24 cellular contexts compared by ENCODE assay signal in genomic region chr10:27899058-27899457, GRCh38.
DNase-seq lines count a peak whose midpoint lies in the region; ATAC-seq, FAIRE-seq and TF ChIP-seq lines count a peak whose summit lies in the region.
"Had no signal": no experiment of that assay in that cellular context is flagged by ENCODE, and none has a peak within 500 bp of the region (broad histone marks: within the 10 kb centered on the region; RNA-seq: fewer than 3 reads in every experiment).

No MANE protein-coding gene starts in this region.

- H3K36me3 Mint-ChIP-seq in Calu3 (ENCODE audit: insufficient read depth, unreplicated experiment) (no peaks in the 10 kb centered on the region), T-helper 17 cell (ENCODE audit: low read depth) (no peaks in the 10 kb centered on the region)
- H3K36me3 Mint-ChIP-seq: IgD-negative memory B cell had no signal

- no TSS peak for BruUV-seq in Calu3 (replicated peaks; lab: Mats Ljungman, UMichigan)
- no TSS peak for BruUV-seq in HCT116 (replicated peaks; lab: Mats Ljungman, UMichigan)
- BruUV-seq in PC-3 (replicated peaks; lab: Mats Ljungman, UMichigan): no TSS peak
- no TSS peak for BruUV-seq in HepG2 (replicated peaks; lab: Mats Ljungman, UMichigan)

- H3K27ac Mint-ChIP-seq in Calu3 (ENCODE audit: unreplicated experiment): no peak overlapping the region
- no peak overlapping the region for H3K27ac Mint-ChIP-seq in T-helper 17 cell
- H3K27ac Mint-ChIP-seq: B cell, HFFc6, IgD-negative memory B cell had no signal

- no peak for ATAC-seq in HCT116
- no peak for ATAC-seq in PC-3
- peak; percentile 64 for ATAC-seq in HepG2
- ATAC-seq in T-helper 17 cell: no peak
- ATAC-seq in GM19463 (IDR thresholded peaks at IDR 0.05; ENCODE audit: unreplicated experiment): no peak
- ATAC-seq: CD8-positive, alpha-beta T cell; GM12878 had no signal

- H3K27ac ChIP-seq in HCT116 (ENCODE audit: low read depth, low read length) (no peak overlapping the region), PC-3 (ENCODE audit: low read length) (no peak overlapping the region), HepG2 (ENCODE audit: extremely low read length, insufficient read depth, low read length) (no peak overlapping the region), small intestine (ENCODE audit: low read depth in 1 of 2, low read length in 1 of 2) (no peak overlapping the region)
- H3K27ac ChIP-seq: C4-2B, Peyer's patch had no signal

- H4K20me1 ChIP-seq in HCT116 (ENCODE audit: insufficient read depth) (no peaks in the 10 kb centered on the region), PC-3 (ENCODE audit: low read length) (no peaks in the 10 kb centered on the region), HepG2 (ENCODE audit: insufficient read depth, low read length) (no peaks in the 10 kb centered on the region)

- POLR2A ChIA-PET in HCT116 (lab: Charles Lee): no interaction called here
- POLR2A ChIA-PET in PC-3 (lab: Charles Lee; ENCODE audit: unreplicated experiment): no interaction called here
- POLR2A ChIA-PET in HepG2 (lab: Yijun Ruan, JAX): no interaction called here

- TF ChIP-seq CTCF in Calu3 (IDR thresholded peaks at IDR 0.05; ENCODE audit: unreplicated experiment) (no peak), HCT116 (IDR thresholded peaks at IDR 0.05 in 2 of 3, conservative IDR thresholded peaks at IDR 0.05 in 1 of 3; ENCODE audit: borderline replicate concordance in 1 of 3, insufficient read depth in 1 of 3, low read depth in 2 of 3, low read length in 2 of 3) (no peak), PC-3 (conservative IDR thresholded peaks at IDR 0.05; ENCODE audit: low read depth, low read length) (no peak), HepG2 (CRISPR knock-in tag; IDR thresholded peaks at IDR 0.05) (no peak)

- H3F3A ChIP-seq in PC-3 (ENCODE audit: low read length, unreplicated experiment): no peaks in the 10 kb centered on the region

- no peaks in the 10 kb centered on the region for H3K9me3 ChIP-seq in HCT116 (ENCODE audit: control insufficient read depth in 1 of 2, insufficient read depth in 1 of 2, low read depth in 1 of 2, low read length in 2 of 2)
- no peaks in the 10 kb centered on the region for H3K9me3 ChIP-seq in PC-3 (ENCODE audit: low read length)
- H3K9me3 ChIP-seq in HepG2 (ENCODE audit: low read length): no peaks in the 10 kb centered on the region
- H3K9me3 ChIP-seq in T-helper 17 cell (ENCODE audit: control insufficient read depth, low read length, poor library complexity, severe bottlenecking): peaks cover 2% of the 10 kb centered on the region
- no peaks in the 10 kb centered on the region for H3K9me3 ChIP-seq in small intestine (ENCODE audit: control insufficient read depth, low read depth)
- H3K9me3 ChIP-seq: Caco-2, Peyer's patch had no signal

- H3K9ac ChIP-seq in HCT116 (ENCODE audit: low read length): no peak overlapping the region
- H3K9ac ChIP-seq in PC-3 (ENCODE audit: low read length): no peak overlapping the region
- H3K9ac ChIP-seq in HepG2 (ENCODE audit: insufficient read depth, low read depth, low read length): no peak overlapping the region

- H3K36me3 ChIP-seq in HCT116 (ENCODE audit: control insufficient read depth in 1 of 2, insufficient read depth in 2 of 2, low read length in 2 of 2): no peaks in the 10 kb centered on the region
- H3K36me3 ChIP-seq in PC-3 (ENCODE audit: low read depth, low read length): no peaks in the 10 kb centered on the region
- no peaks in the 10 kb centered on the region for H3K36me3 ChIP-seq in HepG2 (replicated peaks in 1 of 2; ENCODE audit: control insufficient read depth in 1 of 2, insufficient read depth in 2 of 2, low read length in 2 of 2)
- no peaks in the 10 kb centered on the region for H3K36me3 ChIP-seq in small intestine (ENCODE audit: control insufficient read depth in 2 of 2, insufficient read depth in 2 of 2, low read length in 2 of 2)
- H3K36me3 ChIP-seq: Peyer's patch had no signal

- TF ChIP-seq EP300 in HepG2 (IDR thresholded peaks at IDR 0.05; ENCODE audit: low read depth in 2 of 2, low read length in 2 of 2): no peak
- TF ChIP-seq EP300 in HepG2 (CRISPR knock-in tag; IDR thresholded peaks at IDR 0.05; ENCODE audit: borderline replicate concordance): no peak

- H3K4me1 Mint-ChIP-seq in Calu3 (ENCODE audit: low read depth, unreplicated experiment) (peaks cover 19% of the 10 kb centered on the region), T-helper 17 cell (no peaks in the 10 kb centered on the region)
- H3K4me1 Mint-ChIP-seq: B cell, IgD-negative memory B cell had no signal

- CTCF ChIA-PET in Calu3 (lab: Charles Lee) (interaction anchor here (0.7 to 1.0 kb wide), 2 partner anchors 19 to 343 kb away, joined by 3 read pairs; no protein-coding TSS in a partner anchor), HCT116 (lab: Charles Lee) (no interaction called here), PC-3 (lab: Charles Lee) (no interaction called here), HepG2 (lab: Yijun Ruan, JAX; ENCODE audit: low intra/inter-chr PET ratio, low total read pairs) (no interaction called here)

- H3K4me1 ChIP-seq in HCT116 (ENCODE audit: control insufficient read depth in 1 of 2, insufficient read depth in 2 of 2, low read length in 2 of 2) (peaks cover 8 to 25% of the 10 kb centered on the region in 2 experiments), PC-3 (ENCODE audit: insufficient read depth, low read length) (peaks cover 14% of the 10 kb centered on the region), HepG2 (ENCODE audit: insufficient read depth, low read length) (peaks cover 15% of the 10 kb centered on the region), small intestine (ENCODE audit: control insufficient read depth in 2 of 2, insufficient read depth in 1 of 2, low read depth in 1 of 2, low read length in 1 of 2) (no peaks in the 10 kb centered on the region)
- H3K4me1 ChIP-seq: Peyer's patch had no signal

- no peak for DNase-seq in Calu3
- DNase-seq in HCT116 (ENCODE audit: low read depth, low spot score): no peak
- DNase-seq in PC-3: no peak
- DNase-seq in HepG2 (ENCODE audit: low spot score): no peak
- DNase-seq in activated T-cell treated with anti-CD3 and anti-CD28 coated beads for 4 hours: no peak
- DNase-seq in T-helper 17 cell: no peak
- no peak for DNase-seq in small intestine
- DNase-seq: DMS 273 treated with DMSO at 0.1 percent for 48 hours, GDM1, HFFc6, Karpas-422, NCI-H226, NCI-H69, SHP77 treated with DMSO at 0.1 percent for 48 hours, T-helper 9 cell had no signal

- H3K9me2 ChIP-seq in HCT116 (ENCODE audit: insufficient read depth) (no peaks in the 10 kb centered on the region), PC-3 (replicated peaks; ENCODE audit: low read length) (no peaks in the 10 kb centered on the region)

- FAIRE-seq in HepG2 (lab: Jason Lieb, UNC) (no peak), small intestine (lab: Jason Lieb, UNC) (no peak)
- FAIRE-seq: GM12878 had no signal

- peaks cover 12% of the 10 kb centered on the region for H3K9me3 Mint-ChIP-seq in Calu3 (ENCODE audit: low read depth, unreplicated experiment)

- WGBS in HepG2 (ENCODE audit: low lambda C conversion rate): 55% methylated on average over 8 of the region's 8 CpGs
- WGBS in small intestine, 3 donors: 74 to 90% (median 77%) methylated on average over 8 of the region's 8 CpGs

- H3K4me3 ChIP-seq in HCT116 (replicated peaks in 1 of 2; ENCODE audit: low read depth in 1 of 2, low read length in 2 of 2) (no peak overlapping the region), PC-3 (ENCODE audit: low read length) (no peak overlapping the region), HepG2 (replicated peaks in 1 of 3; ENCODE audit: insufficient read depth in 1 of 3, low read depth in 2 of 3, low read length in 3 of 3) (peak overlapping the region in 1 of 3 experiments; percentile 28; a peak in 1 of 6 replicates), small intestine (ENCODE audit: low read depth in 1 of 2, low read length in 2 of 2) (no peak overlapping the region)
- H3K4me3 ChIP-seq: GM12878, Peyer's patch had no signal

- intact Hi-C loops in Calu3 (cut with micrococcal nuclease; ENCODE audit: unreplicated experiment): no loop called here
- intact Hi-C loops in HCT116 (cut with micrococcal nuclease): loop anchor here (10.0 kb wide), 1 partner anchor 276 kb away; no protein-coding TSS in a partner anchor
- intact Hi-C loops in PC-3 (cut with micrococcal nuclease): no loop called here
- intact Hi-C loops in HepG2 (cut with micrococcal nuclease; ENCODE audit: unreplicated experiment): no loop called here

- H2AFZ ChIP-seq in HCT116 (ENCODE audit: low read depth, low read length, poor library complexity, severe bottlenecking): no peak overlapping the region
- 0 out of 2 replicates have a peak overlapping the region, but pooled peaks have one; percentile 22 for H2AFZ ChIP-seq in PC-3 (ENCODE audit: low read length)
- H2AFZ ChIP-seq in HepG2 (ENCODE audit: low read length): no peak overlapping the region

- H3K27me3 Mint-ChIP-seq in Calu3 (ENCODE audit: unreplicated experiment) (no peaks in the 10 kb centered on the region), T-helper 17 cell (no peaks in the 10 kb centered on the region)
- H3K27me3 Mint-ChIP-seq: B cell, IgD-negative memory B cell had no signal

- in situ Hi-C loops in HepG2 (cut with HindIII; ENCODE audit: extremely low pct_ligation_motif_present, low pct_unique_long_range_greater_than_20kb): no loop called here

- peak overlapping the region; percentile 11 for H3K4me3 Mint-ChIP-seq in Calu3 (ENCODE audit: low read depth, unreplicated experiment)
- no peak overlapping the region for H3K4me3 Mint-ChIP-seq in T-helper 17 cell
- H3K4me3 Mint-ChIP-seq: B cell, H9, HFFc6, IgD-negative memory B cell had no signal

- RAD21 ChIA-PET in HCT116 (lab: Charles Lee; ENCODE audit: low non-redundant PET in 1 of 2, low total read pairs in 2 of 2, uncharacterized antibody in 2 of 2, unreplicated experiment in 2 of 2): no interaction called here

- no peaks in the 10 kb centered on the region for H3K79me2 ChIP-seq in HCT116 (ENCODE audit: insufficient read depth, low read length)
- H3K79me2 ChIP-seq in PC-3 (ENCODE audit: low read length): no peaks in the 10 kb centered on the region
- no peaks in the 10 kb centered on the region for H3K79me2 ChIP-seq in HepG2 (ENCODE audit: insufficient read depth, low read length)

- H3K4me2 ChIP-seq in HCT116 (ENCODE audit: low read length): peak overlapping the region; percentile 25; the same call in 1 of the 2 replicates
- peak overlapping the region; percentile 25 for H3K4me2 ChIP-seq in PC-3 (ENCODE audit: low read length)
- H3K4me2 ChIP-seq in HepG2 (ENCODE audit: low read depth, low read length): peak overlapping the region; percentile 66

- no peak for TF ChIP-seq POLR2A in HCT116 (IDR thresholded peaks at IDR 0.05; ENCODE audit: borderline replicate concordance, extremely low read depth, insufficient read depth, insufficient read length)
- no peak for TF ChIP-seq POLR2A in HepG2 (IDR thresholded peaks at IDR 0.05; ENCODE audit: insufficient read depth in 1 of 2, low read depth in 2 of 2, low read length in 2 of 2)

- H3K27me3 ChIP-seq in HCT116 (ENCODE audit: insufficient read depth, low read length) (no peaks in the 10 kb centered on the region), PC-3 (ENCODE audit: low read length) (no peaks in the 10 kb centered on the region), HepG2 (ENCODE audit: control insufficient read depth in 1 of 2, insufficient read depth in 2 of 2, low read length in 2 of 2) (no peaks in the 10 kb centered on the region), small intestine (ENCODE audit: control insufficient read depth in 2 of 2, insufficient read depth in 2 of 2, low read length in 2 of 2) (no peaks in the 10 kb centered on the region)
- H3K27me3 ChIP-seq: Peyer's patch had no signal

- TF ChIP-seq RAD21 in HCT116 (IDR thresholded peaks at IDR 0.05; ENCODE audit: low read depth) (no peak), HepG2 (CRISPR knock-in tag; IDR thresholded peaks at IDR 0.05) (no peak)
